Comparison of ENCODE assay signal across 8 cellular contexts in genomic region chr19:23914402-23915286, GRCh38. TPM values are rescaled to one million over a fixed set of nuclear protein-coding genes. Genes with fewer than 3 reads are reported as not detected.
DNase-seq lines count a peak whose midpoint lies in the region; ATAC-seq and TF ChIP-seq lines count a peak whose summit lies in the region.

TSS of gene ZNF726 (plus strand) at chr19:23914886. CDS start at chr19:23914995, 109 bp downstream.

- no peaks in the 10 kb centered on the region for H3K27me3 ChIP-seq in CD8-positive, alpha-beta T cell (ENCODE audit: insufficient read depth, low read length)
- H3K27me3 ChIP-seq in Peyer's patch, result no peaks in the 10 kb centered on the region
- H3K27me3 ChIP-seq in neural progenitor cell, result no peaks in the 10 kb centered on the region
- H3K27me3 ChIP-seq in stomach, result no peaks in the 10 kb centered on the region

- H3K9me3 Mint-ChIP-seq in CD8-positive, alpha-beta T cell, result no peaks in the 10 kb centered on the region
- no peaks in the 10 kb centered on the region for H3K9me3 Mint-ChIP-seq in activated T-helper 17 cell treated with anti-CD3 and anti-CD28 coated beads, Interleukin-2, amount 50 U/mL, for 72 hours
- H3K9me3 Mint-ChIP-seq in neural progenitor cell, result peaks cover 32% of the 10 kb centered on the region

- peak within 1 kb of the TSS; percentile 94 for H3K4me3 Mint-ChIP-seq in CD8-positive, alpha-beta T cell
- H3K4me3 Mint-ChIP-seq in activated T-helper 17 cell treated with anti-CD3 and anti-CD28 coated beads, Interleukin-2, amount 50 U/mL, for 72 hours, result peak within 1 kb of the TSS; percentile 90
- peak within 1 kb of the TSS; percentile 60 for H3K4me3 Mint-ChIP-seq in neural progenitor cell

- peak; percentile 74 to 90 (median 82) for DNase-seq in CD8-positive, alpha-beta T cell
- peak; percentile 64 to 93 (median 89) for DNase-seq in Peyer's patch
- peak; percentile 93 for DNase-seq in fibroblast of pulmonary artery (ENCODE audit: low read depth)
- no peak for DNase-seq in neural progenitor cell (ENCODE audit: low spot score)
- DNase-seq in stomach, result peak; percentile 82

- 10 to 18% (median 14%) methylated on average over 41 to 44 of the region's 44 CpGs for WGBS in stomach, 5 donors

- peak within 1 kb of the TSS; percentile 88 for H3K27ac Mint-ChIP-seq in CD8-positive, alpha-beta T cell
- H3K27ac Mint-ChIP-seq in activated T-helper 17 cell treated with anti-CD3 and anti-CD28 coated beads, Interleukin-2, amount 50 U/mL, for 72 hours, result peak within 1 kb of the TSS; percentile 84
- no peak within 1 kb of the TSS for H3K27ac Mint-ChIP-seq in neural progenitor cell

- peak within 1 kb of the TSS; percentile 47 for H3K27ac ChIP-seq in CD8-positive, alpha-beta T cell (ENCODE audit: low read depth, low read length)
- H3K27ac ChIP-seq in Peyer's patch, result peak within 1 kb of the TSS in 3 of 4 donors; percentile 31 to 50 (median 44)
- H3K27ac ChIP-seq in neural progenitor cell, result no peak within 1 kb of the TSS
- peak within 1 kb of the TSS; percentile 58 to 83 (median 70) for H3K27ac ChIP-seq in stomach

- H3F3A ChIP-seq in neural progenitor cell (ENCODE audit: low read depth), result no peaks in the 10 kb centered on the region

- H3K36me3 Mint-ChIP-seq in CD8-positive, alpha-beta T cell, result peaks cover 2% of the 10 kb centered on the region
- H3K36me3 Mint-ChIP-seq in activated T-helper 17 cell treated with anti-CD3 and anti-CD28 coated beads, Interleukin-2, amount 50 U/mL, for 72 hours (ENCODE audit: low read depth), result peaks cover 20% of the 10 kb centered on the region
- H3K36me3 Mint-ChIP-seq in neural progenitor cell, result no peaks in the 10 kb centered on the region

- no peak for TF ChIP-seq CTCF in CD8-positive, alpha-beta T cell (IDR thresholded peaks at IDR 0.05)
- TF ChIP-seq CTCF in Peyer's patch (IDR thresholded peaks at IDR 0.05) (no peak), fibroblast of pulmonary artery (IDR thresholded peaks at IDR 0.05; ENCODE audit: low read length, missing control alignments) (no peak), neural progenitor cell (IDR thresholded peaks at IDR 0.05) (no peak), stomach (IDR thresholded peaks at IDR 0.05) (no peak)

- no peaks in the 10 kb centered on the region for H3K9me3 ChIP-seq in CD8-positive, alpha-beta T cell (ENCODE audit: low read length)
- H3K9me3 ChIP-seq in Peyer's patch (peaks cover 0 to 5% (median 0%) of the 10 kb centered on the region in 4 donors), neural progenitor cell (ENCODE audit: low read depth) (peaks cover 42% of the 10 kb centered on the region), stomach (no peaks in the 10 kb centered on the region)

- ATAC-seq in CD8-positive, alpha-beta T cell, result peak; percentile 98
- ATAC-seq in GM19438 (IDR thresholded peaks at IDR 0.05; ENCODE audit: low read depth, unreplicated experiment) (peak; percentile 97), HG03565 (IDR thresholded peaks at IDR 0.05; ENCODE audit: unreplicated experiment) (peak; percentile 99)
- peak; percentile 99 for ATAC-seq in activated T-helper 17 cell treated with anti-CD3 and anti-CD28 coated beads, Interleukin-2, amount 50 U/mL, for 72 hours (replicated peaks)

- H3K27me3 Mint-ChIP-seq in CD8-positive, alpha-beta T cell (ENCODE audit: low read depth), result no peaks in the 10 kb centered on the region
- no peaks in the 10 kb centered on the region for H3K27me3 Mint-ChIP-seq in activated T-helper 17 cell treated with anti-CD3 and anti-CD28 coated beads, Interleukin-2, amount 50 U/mL, for 72 hours
- H3K27me3 Mint-ChIP-seq in neural progenitor cell (ENCODE audit: insufficient read depth, low read depth), result peaks cover 4% of the 10 kb centered on the region

- peaks cover 13% of the 10 kb centered on the region for H3K4me1 Mint-ChIP-seq in CD8-positive, alpha-beta T cell (ENCODE audit: low read depth)
- H3K4me1 Mint-ChIP-seq in activated T-helper 17 cell treated with anti-CD3 and anti-CD28 coated beads, Interleukin-2, amount 50 U/mL, for 72 hours, result peaks cover 4% of the 10 kb centered on the region
- no peaks in the 10 kb centered on the region for H3K4me1 Mint-ChIP-seq in neural progenitor cell

- no peak within 1 kb of the TSS for H2AFZ ChIP-seq in neural progenitor cell (replicated peaks)

- H4K20me1 ChIP-seq in neural progenitor cell (ENCODE audit: low read depth), result no peaks in the 10 kb centered on the region

- TF ChIP-seq EP300 in stomach (IDR thresholded peaks at IDR 0.05), result no peak

- POLR2A ChIA-PET in CD8-positive, alpha-beta T cell (lab: Charles Lee), result interaction anchor here (0.8 to 1.7 kb wide), 10 partner anchors 10 to 641 kb away, joined by 3 to 10 read pairs (median 7); partner anchors contain the start of genes ZNF254, ZNF675, ZNF681 and ZNF91

- CTCF ChIA-PET in CD8-positive, alpha-beta T cell (lab: Charles Lee), result interaction anchor here (1.1 kb wide), 1 partner anchor 115 kb away, joined by 3 read pairs; no protein-coding TSS in a partner anchor

- H3K9ac ChIP-seq in neural progenitor cell, result no peak within 1 kb of the TSS

- H3K4me2 ChIP-seq in neural progenitor cell, result no peak within 1 kb of the TSS

- intact Hi-C loops in CD8-positive, alpha-beta T cell (cut with DNase I, micrococcal nuclease), result loop anchor here (1.0 to 10.0 kb wide), 14 partner anchors 118 to 670 kb away; partner anchors contain the start of genes ZNF254 (in 2 of the 2), ZNF675 (in 2 of the 2), ZNF724 (in 1 of the 2) and ZNF91 (in 1 of the 2)
- intact Hi-C loops in stomach (cut with DNase I; ENCODE audit: low total_unique reads), result no loop called here

- H3K79me2 ChIP-seq in neural progenitor cell (ENCODE audit: low read depth), result no peaks in the 10 kb centered on the region

- peaks cover 6% of the 10 kb centered on the region for H3K4me1 ChIP-seq in CD8-positive, alpha-beta T cell (ENCODE audit: insufficient read depth, low read length)
- H3K4me1 ChIP-seq in Peyer's patch (no peaks in the 10 kb centered on the region), neural progenitor cell (no peaks in the 10 kb centered on the region), stomach (peaks cover 6 to 23% (median 6%) of the 10 kb centered on the region in 4 donors)

- no peak for TF ChIP-seq POLR2A in Peyer's patch (IDR thresholded peaks at IDR 0.05)
- no peak for TF ChIP-seq POLR2A in stomach (IDR thresholded peaks at IDR 0.05)

- H3K4me3 ChIP-seq in CD8-positive, alpha-beta T cell (ENCODE audit: low read depth, low read length), result peak within 1 kb of the TSS; percentile 56
- H3K4me3 ChIP-seq in Peyer's patch, result peak within 1 kb of the TSS; percentile 48 to 67 (median 61)
- peak within 1 kb of the TSS; percentile 89 for H3K4me3 ChIP-seq in fibroblast of pulmonary artery (replicated peaks; ENCODE audit: low read depth, low read length)
- no peak within 1 kb of the TSS for H3K4me3 ChIP-seq in neural progenitor cell
- peak within 1 kb of the TSS; percentile 61 to 74 (median 68) for H3K4me3 ChIP-seq in stomach

- H3K36me3 ChIP-seq in CD8-positive, alpha-beta T cell (ENCODE audit: insufficient read depth, low read length), result no peaks in the 10 kb centered on the region
- no peaks in the 10 kb centered on the region for H3K36me3 ChIP-seq in Peyer's patch
- no peaks in the 10 kb centered on the region for H3K36me3 ChIP-seq in neural progenitor cell
- no peaks in the 10 kb centered on the region for H3K36me3 ChIP-seq in stomach

RNA-seq across cellular contexts. Expression of gene ZNF726, which starts in this region (rescaled TPM):
- 1 to 10 TPM; 3.5 to 4.4 TPM for total RNA-seq in CD8-positive, alpha-beta T cell
- total RNA-seq in Peyer's patch (10 to 100 TPM in 1 of 4 donors, under 1 TPM in 1, not detected in 2; 0.57 to 12.4 TPM), neural progenitor cell (ENCODE audit: low replicate concordance) (0.31 TPM in 1 of 2 replicates, not detected in the other), stomach (10 to 100 TPM in 1 of 5 donors, 1 to 10 TPM in 4; 3.5 to 21.1 (median 6.2) TPM)
- 10 to 100 TPM; 12.4 to 13.4 TPM for total RNA-seq in activated T-helper 17 cell treated with anti-CD3 and anti-CD28 coated beads, Interleukin-2, amount 50 U/mL, for 72 hours
- polyA plus RNA-seq in stomach, result 1 to 10 TPM; 1.2 to 2.4 (median 2.4) TPM
